Comparison of ENCODE assay signal across 25 cellular contexts in the genomic region with DNA sequence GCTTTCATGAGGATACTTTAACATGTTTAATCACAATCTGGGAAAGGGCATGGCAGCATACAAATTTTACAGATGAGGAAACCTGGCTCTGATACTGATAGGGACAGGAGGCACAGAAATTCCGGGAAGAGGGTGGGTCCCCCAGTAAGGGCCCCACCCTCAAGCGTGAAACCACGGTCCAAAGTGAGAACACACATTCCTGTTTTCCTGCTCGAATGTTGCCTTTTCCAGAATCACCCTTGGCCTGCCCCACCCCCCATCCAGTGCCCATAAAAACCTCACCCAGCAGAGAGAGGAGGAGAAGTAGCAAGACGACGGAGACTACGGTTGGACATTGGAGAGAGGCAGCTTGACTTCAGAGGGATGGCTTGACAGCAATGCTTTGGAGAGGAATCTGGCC.
"Had no signal": no experiment of that assay in that cellular context is flagged by ENCODE, and none has a peak within 500 bp of the region (broad histone marks: within the 10 kb centered on the region; RNA-seq: fewer than 3 reads in every experiment).

No MANE protein-coding gene starts in this region.

- H3K27ac ChIP-seq: adrenal gland, body of pancreas, epithelial cell of prostate, esophagus squamous epithelium had no signal

- H3K9me3 ChIP-seq: adrenal gland, body of pancreas had no signal

- H3K4me3 ChIP-seq: adrenal gland, body of pancreas, esophagus squamous epithelium had no signal

- ATAC-seq: activated CD4-positive, alpha-beta T cell treated with anti-CD3 and anti-CD28 coated beads for 36 hours; activated CD8-positive, alpha-beta memory T cell treated with anti-CD3 and anti-CD28 coated beads, Interleukin-2, amount 10 ng/mL, durations not matched to agents 7 days and 5 days; activated CD8-positive, alpha-beta T cell treated with anti-CD3 and anti-CD28 coated beads, Interleukin-2, amount 10 ng/mL, durations not matched to agents 7 days and 5 days; activated naive CD8-positive, alpha-beta T cell treated with anti-CD3 and anti-CD28 coated beads, Interleukin-2, amount 50 U/mL, for 24 hours; body of pancreas had no signal

- H3K4me1 ChIP-seq: body of pancreas, esophagus squamous epithelium had no signal

- DNase-seq: activated CD4-positive, alpha-beta memory T cell treated with anti-CD3 and anti-CD28 coated beads for 36 hours; activated CD4-positive, alpha-beta T cell treated with anti-CD3 and anti-CD28 coated beads for 36 hours; activated CD4-positive, alpha-beta T cell treated with anti-CD3 and anti-CD28 coated beads, Interleukin-2, amount 10 ng/mL, durations not matched to agents 24 days and 14 days; activated CD4-positive, CD25-positive, alpha-beta regulatory T cell; activated CD4-positive, CD25-positive, alpha-beta regulatory T cell treated with anti-CD3 and anti-CD28 coated beads, Interleukin-2, amount 50 U/mL, for 72 hours; activated CD8-positive, alpha-beta memory T cell treated with anti-CD3 and anti-CD28 coated beads, Interleukin-2, amount 10 ng/mL, durations not matched to agents 7 days and 5 days; activated CD8-positive, alpha-beta memory T cell treated with anti-CD3 and anti-CD28 coated beads, Interleukin-2, amount 50 U/mL, for 4 hours; activated CD8-positive, alpha-beta T cell treated with anti-CD3 and anti-CD28 coated beads, Interleukin-2, amount 10 ng/mL, durations not matched to agents 7 days and 5 days; activated effector memory CD4-positive, alpha-beta T cell treated with anti-CD3 and anti-CD28 coated beads, Interleukin-2, amount 50 U/mL, for 16 hours; activated naive CD4-positive, alpha-beta T cell treated with anti-CD3 and anti-CD28 coated beads for 36 hours; activated naive CD8-positive, alpha-beta T cell treated with anti-CD3 and anti-CD28 coated beads for 36 hours; activated naive CD8-positive, alpha-beta T cell treated with anti-CD3 and anti-CD28 coated beads, Interleukin-2, amount 50 U/mL, for 24 hours; activated T-cell treated with anti-CD3 and anti-CD28 coated beads, Interleukin-2, amount 50 U/mL, for 1 hour; activated T-cell treated with anti-CD3 and anti-CD28 coated beads, Interleukin-2, amount 50 U/mL, for 48 hours; adrenal gland; amygdala; aorta; body of pancreas; caudate nucleus; effector CD8-positive, alpha-beta T cell; esophagus squamous epithelium; foreskin fibroblast; head of caudate nucleus; T-helper 2 cell had no signal
